ENCODE assay signal across 8 cellular contexts in the genomic region with DNA sequence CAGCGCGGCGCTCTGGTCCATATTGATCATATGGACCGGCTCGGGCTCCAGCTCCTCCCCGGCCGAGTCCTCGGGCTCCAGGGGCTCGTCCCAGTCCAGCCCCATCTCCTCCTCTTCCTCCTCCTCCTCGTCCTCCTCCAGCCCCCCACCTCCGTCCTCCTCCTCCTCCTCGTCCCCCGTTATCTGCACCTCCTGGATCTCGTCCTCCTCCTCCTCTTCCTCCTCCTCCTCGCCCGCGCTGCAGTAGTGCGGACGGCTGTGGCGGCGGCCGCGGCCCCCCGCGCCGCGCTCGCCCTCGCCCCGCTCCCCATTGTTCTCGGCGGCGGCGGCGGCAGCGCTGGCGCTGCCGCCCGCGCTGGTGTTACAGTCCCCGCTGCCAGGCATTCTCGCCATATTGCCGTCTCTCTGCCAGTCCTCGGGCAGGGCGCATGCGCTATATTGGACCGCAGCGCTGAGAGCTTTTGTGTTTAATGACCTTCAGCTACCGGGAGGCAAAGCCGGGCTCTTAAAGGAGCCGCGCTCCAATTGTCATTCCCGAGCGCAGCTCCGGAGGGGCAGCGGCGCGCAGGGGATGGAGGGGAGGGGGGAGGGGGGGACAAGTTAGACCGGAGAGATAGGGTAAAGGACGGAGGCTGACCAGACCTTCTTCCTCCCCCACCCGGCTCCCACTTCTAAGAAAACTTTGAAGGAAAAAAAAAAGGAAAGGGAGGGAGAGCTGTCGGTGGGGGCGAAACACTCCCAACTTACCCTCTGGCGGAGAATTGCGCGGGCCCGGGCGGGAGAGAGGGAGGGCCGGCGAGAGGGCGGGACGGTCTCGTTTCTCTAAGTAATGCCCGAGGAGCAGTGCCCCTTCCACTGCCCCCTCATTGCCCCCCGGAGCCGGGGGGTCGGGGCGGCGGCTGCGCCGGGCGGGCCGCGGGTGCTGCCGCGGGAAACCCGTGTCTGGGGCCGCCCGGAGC. TPM values are rescaled to one million over a fixed set of nuclear protein-coding genes. Genes with fewer than 3 reads are reported as not detected.
DNase-seq lines count a peak whose midpoint lies in the region; ATAC-seq, FAIRE-seq and TF ChIP-seq lines count a peak whose summit lies in the region.

A gene (minus strand): TSS at position 410 of the 959 bp plus-strand sequence. CDS start 17 bp downstream, at position 393.

- TF ChIP-seq POLR2A in GM12891 (IDR thresholded peaks at IDR 0.05; ENCODE audit: low read depth, low read length) (no peak), vagina (IDR thresholded peaks at IDR 0.05) (no peak)

- H3K4me1 ChIP-seq in right cardiac atrium (ENCODE audit: control insufficient read depth, insufficient read depth, low read length) (peaks cover 9% of the 10 kb centered on the region), vagina (peaks cover 60% of the 10 kb centered on the region)

- H3K4me1 Mint-ChIP-seq in T-cell, result peaks cover 41 to 50% (median 48%) of the 10 kb centered on the region in 3 donors

- DNase-seq in GM12891 (ENCODE audit: insufficient read length, low spot score) (peak; percentile 81), NCI-H1417 (lab: John Stamatoyannopoulos, UW) (peak; percentile 80 to 94 (median 82)), T-cell (peak in 30 of 34 experiments; percentile 7 to 50 (median 32)), right cardiac atrium (peak; percentile 89 to 94 (median 93)), pulmonary artery endothelial cell (ENCODE audit: low read depth, low spot score) (peak; percentile 69), vagina (ENCODE audit: extremely low spot score in 2 of 2) (no peak)

- intact Hi-C loops in right cardiac atrium (cut with DNase I), result loop anchor here in 1 of 4 donors (5.0 kb wide), 2 partner anchors 36 to 86 kb away; no protein-coding TSS in a partner anchor
- intact Hi-C loops in vagina (cut with DNase I), result loop anchor here (5.0 kb wide), 1 partner anchor 109 kb away; no protein-coding TSS in a partner anchor

- under 1% methylated on average over 89 of the region's 89 CpGs for WGBS in right cardiac atrium

- H3K9me3 ChIP-seq in right cardiac atrium (ENCODE audit: control insufficient read depth, low read length) (no peaks in the 10 kb centered on the region), vagina (no peaks in the 10 kb centered on the region)

- TF ChIP-seq CTCF in vagina (IDR thresholded peaks at IDR 0.05), result no peak

- H3K36me3 ChIP-seq in vagina, result no peaks in the 10 kb centered on the region

- H3K36me3 Mint-ChIP-seq in T-cell, result no peaks in the 10 kb centered on the region

- H3K9me3 Mint-ChIP-seq in T-cell, result no peaks in the 10 kb centered on the region

- H3K27me3 ChIP-seq in right cardiac atrium (ENCODE audit: control insufficient read depth, insufficient read depth) (no peaks in the 10 kb centered on the region), vagina (no peaks in the 10 kb centered on the region)

- CTCF ChIA-PET in T-cell (lab: Charles Lee), result interaction anchor here in 1 of 2 donors (1.2 kb wide), 1 partner anchor 9 kb away, joined by 3 read pairs; no protein-coding TSS in a partner anchor

- peak; percentile 56 for ATAC-seq in HG02642 (IDR thresholded peaks at IDR 0.05; ENCODE audit: poor library complexity, unreplicated experiment)
- ATAC-seq in T-cell (replicated peaks in 1 of 4), result peak; percentile 51 to 71 (median 66)
- peak; percentile 72 for ATAC-seq in right cardiac atrium

- H3K4me3 Mint-ChIP-seq in T-cell, result peak within 1 kb of the TSS; percentile 79 to 86 (median 84)

- H3K27ac ChIP-seq in angular gyrus (ENCODE audit: low read depth, low read length) (peak within 1 kb of the TSS; percentile 79), right cardiac atrium (ENCODE audit: low read length) (peak within 1 kb of the TSS; percentile 82), vagina (peak within 1 kb of the TSS; percentile 85)

- H3K27me3 Mint-ChIP-seq in T-cell, result peaks cover 26 to 39% of the 10 kb centered on the region in 2 donors

- H3K4me3 ChIP-seq in right cardiac atrium (ENCODE audit: low read length), result peak within 1 kb of the TSS; percentile 92
- peak within 1 kb of the TSS; percentile 77 to 84 for H3K4me3 ChIP-seq in vagina

- POLR2A ChIA-PET in T-cell (lab: Charles Lee), result no interaction called here

- FAIRE-seq in GM12891 (lab: Jason Lieb, UNC), result peak; percentile 89

- H3K27ac Mint-ChIP-seq in T-cell, result no peak within 1 kb of the TSS

TF ChIP-seq in GM12891, 5 proteins besides CTCF, POLR2A, EP300 and RAD21:
- TF ChIP-seq PAX5 (IDR thresholded peaks at IDR 0.05; ENCODE audit: insufficient read depth, low read length, severe bottlenecking) (no peak), POLR2AphosphoS5 (IDR thresholded peaks at IDR 0.05; ENCODE audit: low read depth, low read length) (no peak), SPI1 (IDR thresholded peaks at IDR 0.05; ENCODE audit: low read depth, low read length) (no peak), TAF1 (IDR thresholded peaks at IDR 0.05; ENCODE audit: low read depth, low read length) (no peak), POU2F2 (IDR thresholded peaks at IDR 0.05; ENCODE audit: low read depth, low read length) (no peak)
TF ChIP-seq in GM12891: peak in this region for 0.

RNA-seq across cellular contexts. Expression of the gene that starts here (rescaled TPM):
- 4.6 TPM for polyA plus RNA-seq in GM12891 (2012; ENCODE audit: low read depth, missing spikeins)
- 1 to 10 TPM; 3.2 to 4.3 (median 3.9) TPM for total RNA-seq in T-cell
- 10 to 100 TPM; 45.2 to 51.8 (median 49.4) TPM for total RNA-seq in right cardiac atrium
- 31.4 TPM for polyA plus RNA-seq in right cardiac atrium
- 13.5 and 14.6 TPM in 2 replicates for total RNA-seq in pulmonary artery endothelial cell
- 46.9 TPM for total RNA-seq in vagina

Comparison
In these comparisons a context has a peak if more than half of its experiments do, and no peak if none do; other contexts are left out.
1. DNase-seq: peak in GM12891 (single experiment), NCI-H1417 (3 of 3), T-cell (30 of 34), right cardiac atrium (3 of 3) and pulmonary artery endothelial cell (single experiment); none in vagina (0 of 2).
2. Peak in every context shown above with its lines, with median percentiles within 50 percentile points of each other: ATAC-seq and H3K27ac ChIP-seq.